ENCODE assay signal across 8 cellular contexts in genomic region chr2:38602732-38603401, GRCh38. TPM values are rescaled to one million over a fixed set of nuclear protein-coding genes. Genes with fewer than 3 reads are reported as not detected.
A peak's percentile ranks its signal among the peaks of the same experiment; 100 is the strongest.
DNase-seq lines count a peak whose midpoint lies in the region; ATAC-seq and TF ChIP-seq lines count a peak whose summit lies in the region.

TSS of gene HNRNPLL (minus strand) at chr2:38602928. CDS start at chr2:38602626, 302 bp downstream.

- intact Hi-C loops in A673 (cut with micrococcal nuclease; ENCODE audit: unreplicated experiment), result loop anchor here (5.0 kb wide), 2 partner anchors 61 to 134 kb away; no protein-coding TSS in a partner anchor

- 2% methylated on average over 56 of the region's 75 CpGs for WGBS in smooth muscle cell (ENCODE audit: low lambda C conversion rate)

- peaks cover 46% of the 10 kb centered on the region for H3K79me2 ChIP-seq in smooth muscle cell (ENCODE audit: low read depth)

- no peaks in the 10 kb centered on the region for H3K9me3 ChIP-seq in A673 (ENCODE audit: low read depth, low read length, poor library complexity, severe bottlenecking)
- H3K9me3 ChIP-seq in smooth muscle cell (replicated peaks; ENCODE audit: low read depth), result no peaks in the 10 kb centered on the region

- no TSS peak for BruUV-seq in A673 (replicated peaks; lab: Mats Ljungman, UMichigan)

- H4K20me1 ChIP-seq in smooth muscle cell (ENCODE audit: low read depth), result peaks cover 41% of the 10 kb centered on the region

- CTCF ChIA-PET in A673 (lab: Charles Lee), result interaction anchor here (0.9 kb wide), 1 partner anchor 21 kb away, joined by 3 read pairs; no protein-coding TSS in a partner anchor

- H3K4me3 ChIP-seq in A673 (ENCODE audit: low read depth, low read length, poor library complexity, severe bottlenecking) (peak within 1 kb of the TSS; percentile 93), smooth muscle cell (peak within 1 kb of the TSS; percentile 98)

- POLR2A ChIA-PET in A673 (lab: Charles Lee; ENCODE audit: low non-redundant PET), result no interaction called here

- H3K4me2 ChIP-seq in smooth muscle cell, result peak within 1 kb of the TSS; percentile 94

- H3K27ac ChIP-seq in A673 (ENCODE audit: low read depth, low read length, poor library complexity, severe bottlenecking), result peak within 1 kb of the TSS; percentile 96
- H3K27ac ChIP-seq in caudate nucleus (ENCODE audit: low read depth, low read length), result peak within 1 kb of the TSS; percentile 86
- peak within 1 kb of the TSS; percentile 91 for H3K27ac ChIP-seq in smooth muscle cell (ENCODE audit: low read depth)

- no peaks in the 10 kb centered on the region for H3F3A ChIP-seq in smooth muscle cell (ENCODE audit: low read depth)

- H3K27me3 ChIP-seq in A673 (replicated peaks; ENCODE audit: insufficient read depth, low read depth, low read length, poor library complexity) (no peaks in the 10 kb centered on the region), smooth muscle cell (ENCODE audit: low read depth) (no peaks in the 10 kb centered on the region)

- H3K36me3 ChIP-seq in A673 (ENCODE audit: insufficient read depth, low read length, poor library complexity, severe bottlenecking), result no peaks in the 10 kb centered on the region
- no peaks in the 10 kb centered on the region for H3K36me3 ChIP-seq in smooth muscle cell (ENCODE audit: low read depth)

- peak within 1 kb of the TSS; percentile 100 for H2AFZ ChIP-seq in smooth muscle cell (ENCODE audit: low read depth)

- DNase-seq in A673 (ENCODE audit: low spot score) (peak; percentile 99), NCI-H226 (peak; percentile 99), caudate nucleus (lab: John Stamatoyannopoulos, UW) (peak; percentile 18 to 98 (median 95)), iPS-NIHi7 (ENCODE audit: extremely low spot score) (peak; percentile 98), smooth muscle cell (lab: John Stamatoyannopoulos, UW; ENCODE audit: unreplicated experiment) (peak; percentile 93)
- DNase-seq in activated CD4-positive, CD25-positive, alpha-beta regulatory T cell (lab: John Stamatoyannopoulos, UW), result peak; percentile 85 to 91 (median 88)

- H3K9ac ChIP-seq in smooth muscle cell (ENCODE audit: low read depth), result peak within 1 kb of the TSS; percentile 94

- ATAC-seq in GM18868 (IDR thresholded peaks at IDR 0.05; ENCODE audit: unreplicated experiment) (peak; percentile 72), HG03159 (IDR thresholded peaks at IDR 0.05; ENCODE audit: unreplicated experiment) (peak; percentile 62)

- H3K4me1 ChIP-seq in A673 (ENCODE audit: insufficient read depth, low read length, poor library complexity, severe bottlenecking) (peaks cover 28% of the 10 kb centered on the region), smooth muscle cell (ENCODE audit: low read depth) (peaks cover 27% of the 10 kb centered on the region)

- no peak for TF ChIP-seq CTCF in A673 (conservative IDR thresholded peaks at IDR 0.05; ENCODE audit: low read depth, low read length)
- no peak for TF ChIP-seq CTCF in smooth muscle cell (IDR thresholded peaks at IDR 0.05; ENCODE audit: borderline replicate concordance, insufficient read depth, poor library complexity, severe bottlenecking)

RNA-seq across cellular contexts. Expression of gene HNRNPLL, which starts in this region (rescaled TPM):
- total RNA-seq in A673 (2021) (73.8 and 82.0 TPM in 2 replicates), smooth muscle cell (37.4 and 57.1 TPM in 2 replicates)
- 40.2 and 42.8 TPM in 2 replicates for polyA plus RNA-seq in smooth muscle cell

Comparison
In these comparisons a context has a peak if more than half of its experiments do, and no peak if none do; other contexts are left out.
1. Peak in every context shown above with its lines: DNase-seq, ATAC-seq, H3K4me3 ChIP-seq and H3K27ac ChIP-seq.